ENCODE assay signal across 11 cellular contexts in the genomic region with DNA sequence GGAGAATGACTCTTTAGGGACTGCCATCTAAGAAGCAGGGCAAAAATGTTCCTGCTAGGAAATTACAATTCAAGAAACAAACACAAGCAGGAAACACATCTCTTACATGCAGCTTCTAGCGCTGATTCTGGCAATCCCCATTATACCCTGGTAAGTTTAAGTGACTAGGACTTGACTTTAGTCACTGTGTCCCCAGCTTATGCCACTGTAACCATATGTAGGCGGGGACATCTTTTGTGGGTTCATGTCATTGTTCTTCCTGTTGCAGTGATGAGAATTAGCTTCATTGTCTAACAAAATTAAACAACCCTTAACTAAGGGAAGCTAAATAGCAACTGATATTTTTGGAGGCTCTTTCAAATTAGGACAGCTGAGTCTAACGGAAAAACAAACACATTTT. TPM values are rescaled to one million over a fixed set of nuclear protein-coding genes. Genes with fewer than 3 reads are reported as not detected.
"Had no signal": no experiment of that assay in that cellular context is flagged by ENCODE, and none has a peak within 500 bp of the region (broad histone marks: within the 10 kb centered on the region; RNA-seq: fewer than 3 reads in every experiment).

No MANE protein-coding gene starts in this region.

- H3K4me1 ChIP-seq: tibial artery, uterus had no signal

- H3K9me3 Mint-ChIP-seq: activated T-helper 2 cell treated with anti-CD3 and anti-CD28 coated beads, Interferon-gamma antibody, Interleukin-2, Interleukin-4, amounts not matched to agents 10 μg/mL and 5 μg/mL and 100 μg/mL, durations not matched to agents 14 hours and 24 hours and 36 hours; neural crest cell had no signal

- H3K27ac Mint-ChIP-seq: activated T-helper 2 cell treated with anti-CD3 and anti-CD28 coated beads, Interferon-gamma antibody, Interleukin-2, Interleukin-4, amounts not matched to agents 10 μg/mL and 5 μg/mL and 100 μg/mL, durations not matched to agents 14 hours and 24 hours and 36 hours had no signal

- H3K9me3 ChIP-seq: tibial artery, uterus had no signal

- H3K4me3 ChIP-seq: tibial artery, uterus had no signal

- H3K4me3 Mint-ChIP-seq: neural crest cell had no signal

- H3K27ac ChIP-seq: brain microvascular endothelial cell, tibial artery, uterus had no signal

- DNase-seq: activated CD4-positive, alpha-beta T cell treated with anti-CD3 and anti-CD28 coated beads for 4 hours; activated naive CD4-positive, alpha-beta T cell treated with anti-CD3 and anti-CD28 coated beads, Interleukin-2, amount 50 U/mL, for 16 hours; brain microvascular endothelial cell; cerebellar nuclear complex; hippocampal formation; stimulated activated CD4-positive, alpha-beta T cell treated with anti-CD3 and anti-CD28 coated beads, Interleukin-2, amount 100 ng/mL, for 48 hours; tibial artery; uterus had no signal

- H3K4me1 Mint-ChIP-seq: neural crest cell had no signal

- H3K27me3 ChIP-seq: brain microvascular endothelial cell, tibial artery, uterus had no signal

- H3K36me3 ChIP-seq: brain microvascular endothelial cell, tibial artery, uterus had no signal

RNA-seq across cellular contexts. Expression of gene FAM81A, which starts 17.9 kb away (rescaled TPM):
- total RNA-seq: osteocyte had no signal
